8 cellular contexts compared by ENCODE assay signal in the genomic region with DNA sequence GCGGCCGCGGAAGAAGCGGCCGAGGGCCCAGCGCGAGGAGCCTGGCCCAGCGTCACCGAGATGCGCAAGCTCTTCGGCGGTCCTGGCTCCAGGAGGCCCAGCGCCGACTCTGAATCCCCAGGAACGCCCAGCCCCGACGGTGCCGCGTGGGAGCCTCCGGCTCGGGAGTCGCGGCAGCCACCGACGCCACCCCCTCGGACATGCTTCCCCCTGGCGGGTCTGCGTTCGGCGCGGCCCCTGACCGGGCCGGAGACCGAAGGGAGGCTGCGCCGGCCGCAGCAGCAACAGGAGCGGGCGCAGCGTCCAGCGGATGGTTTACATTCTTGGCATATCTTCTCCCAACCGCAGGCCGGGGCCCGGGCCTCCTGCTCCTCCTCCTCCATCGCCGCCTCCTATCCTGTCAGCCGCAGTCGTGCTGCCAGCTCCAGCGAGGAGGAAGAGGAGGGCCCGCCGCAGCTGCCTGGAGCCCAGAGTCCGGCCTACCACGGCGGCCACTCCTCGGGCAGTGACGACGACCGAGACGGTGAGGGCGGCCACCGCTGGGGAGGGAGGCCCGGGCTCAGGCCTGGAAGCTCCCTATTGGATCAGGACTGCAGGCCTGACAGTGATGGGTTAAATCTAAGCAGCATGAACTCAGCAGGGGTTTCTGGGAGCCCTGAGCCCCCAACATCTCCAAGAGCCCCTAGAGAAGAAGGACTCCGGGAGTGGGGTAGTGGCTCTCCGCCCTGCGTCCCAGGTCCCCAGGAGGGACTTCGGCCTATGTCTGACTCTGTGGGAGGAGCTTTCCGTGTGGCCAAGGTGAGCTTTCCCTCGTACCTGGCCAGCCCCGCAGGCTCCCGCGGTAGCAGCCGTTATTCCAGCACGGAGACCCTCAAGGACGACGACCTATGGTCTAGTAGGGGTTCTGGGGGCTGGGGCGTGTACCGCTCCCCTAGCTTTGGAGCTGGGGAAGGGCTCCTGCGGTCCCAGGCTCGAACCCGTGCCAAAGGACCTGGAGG. TPM values are rescaled to one million over a fixed set of nuclear protein-coding genes. Genes with fewer than 3 reads are reported as not detected.
DNase-seq lines count a peak whose midpoint lies in the region; ATAC-seq, FAIRE-seq and TF ChIP-seq lines count a peak whose summit lies in the region.

No MANE protein-coding gene starts in this region.

- H3K9ac ChIP-seq in HUES48 (ENCODE audit: low read depth, low read length), result peak overlapping the region; percentile 26
- H3K9ac ChIP-seq in astrocyte (ENCODE audit: low read length), result peak overlapping the region; percentile 93

- H3K27ac ChIP-seq in C4-2B, result peak overlapping the region; percentile 64; the same call in 1 of the 2 replicates
- H3K27ac ChIP-seq in HUES48 (ENCODE audit: low read depth, low read length), result peak overlapping the region; percentile 62
- peak overlapping the region; percentile 98 for H3K27ac ChIP-seq in astrocyte (ENCODE audit: low read depth, low read length)
- H3K27ac ChIP-seq in right cardiac atrium (ENCODE audit: low read length), result peak overlapping the region; percentile 92

- 5% methylated on average over 80 of the region's 80 CpGs for WGBS in right cardiac atrium

- H2AFZ ChIP-seq in astrocyte (ENCODE audit: low read depth, low read length), result peak overlapping the region; percentile 51

- peaks cover 49% of the 10 kb centered on the region for H4K20me1 ChIP-seq in astrocyte (ENCODE audit: insufficient read depth, low read length)

- H3K4me1 ChIP-seq in HUES48 (ENCODE audit: control insufficient read depth, insufficient read depth, low read length) (peaks cover 15% of the 10 kb centered on the region; the same call in 1 of the 2 replicates), astrocyte (ENCODE audit: insufficient read depth, low read length) (peaks cover 54% of the 10 kb centered on the region), right cardiac atrium (ENCODE audit: control insufficient read depth, insufficient read depth, low read length) (peaks cover 16% of the 10 kb centered on the region)

- no peak for FAIRE-seq in astrocyte (lab: Jason Lieb, UNC)

- peak overlapping the region; percentile 99 for H3K4me2 ChIP-seq in astrocyte (ENCODE audit: low read length)

- peaks cover 25% of the 10 kb centered on the region for H3K4me1 Mint-ChIP-seq in astrocyte (ENCODE audit: low read depth, unreplicated experiment)

- H3K79me2 ChIP-seq in astrocyte (ENCODE audit: insufficient read depth, low read length), result peaks cover 58% of the 10 kb centered on the region

- H3K27me3 ChIP-seq in HUES48 (ENCODE audit: control insufficient read depth, insufficient read depth, low read length), result peaks cover 35% of the 10 kb centered on the region
- no peaks in the 10 kb centered on the region for H3K27me3 ChIP-seq in astrocyte (ENCODE audit: insufficient read depth, low read length)
- H3K27me3 ChIP-seq in right cardiac atrium (ENCODE audit: control insufficient read depth, insufficient read depth), result no peaks in the 10 kb centered on the region

- H3K27ac Mint-ChIP-seq in astrocyte (ENCODE audit: unreplicated experiment), result peak overlapping the region; percentile 47

- H3K4me3 ChIP-seq in HUES48 (ENCODE audit: low read depth, low read length) (peak overlapping the region; percentile 97), astrocyte (ENCODE audit: insufficient read depth, low read depth, low read length) (peak overlapping the region; percentile 78), right cardiac atrium (ENCODE audit: low read length) (peak overlapping the region; percentile 76)

- H3K36me3 ChIP-seq in HUES48 (ENCODE audit: control insufficient read depth, insufficient read depth, low read length) (no peaks in the 10 kb centered on the region), astrocyte (ENCODE audit: insufficient read depth, low read length) (no peaks in the 10 kb centered on the region)

- peak overlapping the region; percentile 81 for H3K4me3 Mint-ChIP-seq in astrocyte (ENCODE audit: unreplicated experiment)

- DNase-seq in astrocyte (ENCODE audit: low read depth) (peak; percentile 95), right cardiac atrium (peak; percentile 95 to 97 (median 97)), retina (peak; percentile 84), SKM-1 treated with dmso at 0.1 percent for 144 hours (lab: John Stamatoyannopoulos, UW; ENCODE audit: unreplicated experiment) (no peak)

- intact Hi-C loops in right cardiac atrium (cut with DNase I), result loop anchor here in 1 of 4 donors (2.0 kb wide), 1 partner anchor 26 kb away; no protein-coding TSS in a partner anchor

- H3K9me3 ChIP-seq in HUES48 (ENCODE audit: control insufficient read depth, insufficient read depth, low read length), result no peaks in the 10 kb centered on the region
- no peaks in the 10 kb centered on the region for H3K9me3 ChIP-seq in astrocyte (ENCODE audit: insufficient read depth, low read depth, low read length)
- H3K9me3 ChIP-seq in right cardiac atrium (ENCODE audit: control insufficient read depth, low read length), result no peaks in the 10 kb centered on the region

- peak; percentile 84 to 87 for ATAC-seq in right cardiac atrium
- no peak for ATAC-seq in GM19023 (IDR thresholded peaks at IDR 0.05; ENCODE audit: unreplicated experiment)
- no peak for ATAC-seq in GM19351 (IDR thresholded peaks at IDR 0.05; ENCODE audit: unreplicated experiment)

- no peaks in the 10 kb centered on the region for H3K9me3 Mint-ChIP-seq in astrocyte (ENCODE audit: unreplicated experiment)

- peaks cover 7% of the 10 kb centered on the region for H3K36me3 Mint-ChIP-seq in astrocyte (ENCODE audit: low read depth, unreplicated experiment)

- H3K27me3 Mint-ChIP-seq in astrocyte (ENCODE audit: low read depth, unreplicated experiment), result peaks cover 2% of the 10 kb centered on the region

- TF ChIP-seq CTCF in C4-2B (conservative IDR thresholded peaks at IDR 0.05) (no peak), astrocyte (IDR thresholded peaks at IDR 0.05; ENCODE audit: insufficient read depth, low read depth, low read length) (no peak)

RNA-seq across cellular contexts. Expression of a gene that starts 1.2 kb away (rescaled TPM):
- total RNA-seq in astrocyte (59.7 and 66.4 TPM in 2 replicates), right cardiac atrium (10 to 100 TPM; 47.6 to 53.8 (median 49.3) TPM)
- 34.0 TPM for polyA plus RNA-seq in right cardiac atrium

RNA-seq across cellular contexts. Expression of a gene that starts 37.1 kb away (rescaled TPM):
- total RNA-seq in astrocyte (0.14 and 0.75 TPM in 2 replicates), right cardiac atrium (1 to 10 TPM in 3 of 4 donors, under 1 TPM in 1; 0.96 to 2.7 (median 2.0) TPM)
- polyA plus RNA-seq in right cardiac atrium, result 0.70 TPM

Comparison
In these comparisons a context has a peak if more than half of its experiments do, and no peak if none do; other contexts are left out.
1. ATAC-seq: peak in right cardiac atrium (2 of 2); none in GM19023 (single experiment) and GM19351 (single experiment).
2. Peak in every context shown above with its lines, with median percentiles within 50 percentile points of each other: H3K27ac ChIP-seq and H3K4me3 ChIP-seq.